Comparison of ENCODE assay signal across 13 cellular contexts in genomic region chr6:47179286-47179685, GRCh38.
DNase-seq lines count a peak whose midpoint lies in the region; ATAC-seq and TF ChIP-seq lines count a peak whose summit lies in the region.
"Had no signal": no experiment of that assay in that cellular context is flagged by ENCODE, and none has a peak within 500 bp of the region (broad histone marks: within the 10 kb centered on the region; RNA-seq: fewer than 3 reads in every experiment).

No MANE protein-coding gene starts in this region.

- H3K4me3 ChIP-seq in trophoblast cell (ENCODE audit: low read depth, low read length) = no peak overlapping the region
- no peak overlapping the region for H3K4me3 ChIP-seq in uterus
- no peak overlapping the region for H3K4me3 ChIP-seq in lower lobe of right lung
- H3K4me3 ChIP-seq: HAP-1 had no signal

- no peak for TF ChIP-seq POLR2A in uterus (IDR thresholded peaks at IDR 0.05)

- peak overlapping the region; percentile 36 for H3K14ac ChIP-seq in trophoblast cell (ENCODE audit: low read length)

- TF ChIP-seq CTCF in uterus (IDR thresholded peaks at IDR 0.05) (no peak), lower lobe of right lung (IDR thresholded peaks at IDR 0.05) (no peak)
- TF ChIP-seq CTCF in CD4-positive, alpha-beta T cell (IDR thresholded peaks at IDR 0.05) = no peak

- H2BK12ac ChIP-seq in trophoblast cell (ENCODE audit: low read length) = peak overlapping the region; percentile 6

- H3K18ac ChIP-seq in trophoblast cell (ENCODE audit: low read length) = no peak overlapping the region

- no peak overlapping the region for H3K4me2 ChIP-seq in trophoblast cell (ENCODE audit: low read length)

- H3K79me2 ChIP-seq in trophoblast cell (ENCODE audit: control insufficient read depth, insufficient read depth, low read length, poor library complexity) = no peaks in the 10 kb centered on the region

- no peaks in the 10 kb centered on the region for H3K9me3 ChIP-seq in trophoblast cell (ENCODE audit: insufficient read depth, low read depth, low read length)
- no peaks in the 10 kb centered on the region for H3K9me3 ChIP-seq in uterus
- no peaks in the 10 kb centered on the region for H3K9me3 ChIP-seq in CD4-positive, alpha-beta T cell (ENCODE audit: control insufficient read depth, low read length)
- no peaks in the 10 kb centered on the region for H3K9me3 ChIP-seq in lower lobe of right lung
- H3K9me3 ChIP-seq: HAP-1 had no signal

- no peak overlapping the region for H2AFZ ChIP-seq in trophoblast cell (ENCODE audit: insufficient read depth, low read length, poor library complexity)

- CTCF ChIA-PET in CD4-positive, alpha-beta T cell (lab: Charles Lee) = no interaction called here

- H3K27ac Mint-ChIP-seq in CD4-positive, alpha-beta T cell = no peak overlapping the region
- H3K27ac Mint-ChIP-seq: CD14-positive monocyte had no signal

- H3K27ac ChIP-seq in trophoblast cell (ENCODE audit: low read depth, low read length) (no peak overlapping the region), uterus (no peak overlapping the region), lower lobe of right lung (no peak overlapping the region)
- H3K27ac ChIP-seq in CD4-positive, alpha-beta T cell (ENCODE audit: low read depth, low read length) = no peak overlapping the region

- intact Hi-C loops in uterus (cut with DNase I; ENCODE audit: low total_unique reads) (no loop called here), lower lobe of right lung (cut with DNase I) (no loop called here)
- intact Hi-C loops in CD4-positive, alpha-beta T cell (cut with DNase I, micrococcal nuclease) = no loop called here

- H2BK120ac ChIP-seq in trophoblast cell (ENCODE audit: insufficient read depth, low read length, poor library complexity) = peak overlapping the region; percentile 78

- no peak overlapping the region for H2BK5ac ChIP-seq in trophoblast cell (ENCODE audit: low read depth, low read length, poor library complexity)

- H3K27me3 Mint-ChIP-seq in CD4-positive, alpha-beta T cell = no peaks in the 10 kb centered on the region

- H4K8ac ChIP-seq in trophoblast cell (ENCODE audit: low read depth, low read length) = no peak overlapping the region

- no peak for ATAC-seq in CD4-positive, alpha-beta T cell (ENCODE audit: poor library complexity)
- no peak for ATAC-seq in lower lobe of right lung

- H3K4ac ChIP-seq in trophoblast cell (ENCODE audit: low read depth, low read length) = no peak overlapping the region

- peak overlapping the region; percentile 61 for H4K91ac ChIP-seq in trophoblast cell (ENCODE audit: low read depth, low read length)

- DNase-seq in COLO829 (ENCODE audit: low spot score) (peak; percentile 63), RPMI7951 (ENCODE audit: low read depth) (peak; percentile 88), astrocyte of the hippocampus (ENCODE audit: low read depth, low spot score) (peak; percentile 14), trophoblast cell (no peak), uterus (no peak), lower lobe of right lung (no peak), ureter (ENCODE audit: low spot score) (no peak)
- DNase-seq in CD4-positive, alpha-beta T cell = no peak
- DNase-seq: CD8-positive, alpha-beta memory T cell; DMS53; GF-D8 had no signal

- H3K4me1 Mint-ChIP-seq in CD4-positive, alpha-beta T cell (ENCODE audit: low read depth) = no peaks in the 10 kb centered on the region
- H3K4me1 Mint-ChIP-seq: CD14-positive monocyte; CD8-positive, alpha-beta memory T cell had no signal

- no peak overlapping the region for H3K23ac ChIP-seq in trophoblast cell (ENCODE audit: low read length)

- H3K9ac ChIP-seq in trophoblast cell (ENCODE audit: low read length) = no peak overlapping the region

- H3K4me3 Mint-ChIP-seq in CD4-positive, alpha-beta T cell = no peak overlapping the region
- H3K4me3 Mint-ChIP-seq: CD14-positive monocyte; CD8-positive, alpha-beta memory T cell had no signal

- no peak overlapping the region for H2AK5ac ChIP-seq in trophoblast cell (ENCODE audit: low read length)

- no peaks in the 10 kb centered on the region for H3K36me3 ChIP-seq in trophoblast cell (ENCODE audit: control insufficient read depth in 1 of 2, insufficient read depth in 2 of 2, low read length in 2 of 2)
- no peaks in the 10 kb centered on the region for H3K36me3 ChIP-seq in uterus
- H3K36me3 ChIP-seq in lower lobe of right lung = no peaks in the 10 kb centered on the region
- H3K36me3 ChIP-seq: HAP-1 had no signal

- POLR2A ChIA-PET in CD4-positive, alpha-beta T cell (lab: Charles Lee) = no interaction called here

- H3K27me3 ChIP-seq in trophoblast cell (ENCODE audit: insufficient read depth, low read length) (no peaks in the 10 kb centered on the region), uterus (no peaks in the 10 kb centered on the region), lower lobe of right lung (ENCODE audit: low read depth) (no peaks in the 10 kb centered on the region)
- H3K27me3 ChIP-seq in CD4-positive, alpha-beta T cell (ENCODE audit: control insufficient read depth, insufficient read depth, low read length) = no peaks in the 10 kb centered on the region

- peaks cover 26% of the 10 kb centered on the region for H3K79me1 ChIP-seq in trophoblast cell (ENCODE audit: low read length)

- H3K9me3 Mint-ChIP-seq in CD4-positive, alpha-beta T cell = no peaks in the 10 kb centered on the region
- H3K9me3 Mint-ChIP-seq: CD8-positive, alpha-beta memory T cell had no signal

- peaks cover 5 to 13% of the 10 kb centered on the region in 2 experiments for H3K4me1 ChIP-seq in trophoblast cell (ENCODE audit: control insufficient read depth in 1 of 2, insufficient read depth in 2 of 2, low read length in 2 of 2)
- no peaks in the 10 kb centered on the region for H3K4me1 ChIP-seq in uterus
- peaks cover 4% of the 10 kb centered on the region for H3K4me1 ChIP-seq in lower lobe of right lung
- H3K4me1 ChIP-seq: HAP-1 had no signal

- H3K36me3 Mint-ChIP-seq in CD4-positive, alpha-beta T cell (ENCODE audit: low read depth) = no peaks in the 10 kb centered on the region
- H3K36me3 Mint-ChIP-seq: CD14-positive monocyte; CD8-positive, alpha-beta memory T cell had no signal

- no peak overlapping the region for H4K12ac ChIP-seq in trophoblast cell (ENCODE audit: low read depth, low read length)

Comparison
In these comparisons a context has a peak if more than half of its experiments do, and no peak if none do; other contexts are left out.
1. DNase-seq: peak in COLO829 (single experiment), RPMI7951 (single experiment) and astrocyte of the hippocampus (single experiment); none in trophoblast cell (0 of 2), uterus (0 of 2), CD4-positive, alpha-beta T cell (0 of 10), lower lobe of right lung (single experiment) and ureter (single experiment).